8 cellular contexts compared by ENCODE assay signal in the genomic region with DNA sequence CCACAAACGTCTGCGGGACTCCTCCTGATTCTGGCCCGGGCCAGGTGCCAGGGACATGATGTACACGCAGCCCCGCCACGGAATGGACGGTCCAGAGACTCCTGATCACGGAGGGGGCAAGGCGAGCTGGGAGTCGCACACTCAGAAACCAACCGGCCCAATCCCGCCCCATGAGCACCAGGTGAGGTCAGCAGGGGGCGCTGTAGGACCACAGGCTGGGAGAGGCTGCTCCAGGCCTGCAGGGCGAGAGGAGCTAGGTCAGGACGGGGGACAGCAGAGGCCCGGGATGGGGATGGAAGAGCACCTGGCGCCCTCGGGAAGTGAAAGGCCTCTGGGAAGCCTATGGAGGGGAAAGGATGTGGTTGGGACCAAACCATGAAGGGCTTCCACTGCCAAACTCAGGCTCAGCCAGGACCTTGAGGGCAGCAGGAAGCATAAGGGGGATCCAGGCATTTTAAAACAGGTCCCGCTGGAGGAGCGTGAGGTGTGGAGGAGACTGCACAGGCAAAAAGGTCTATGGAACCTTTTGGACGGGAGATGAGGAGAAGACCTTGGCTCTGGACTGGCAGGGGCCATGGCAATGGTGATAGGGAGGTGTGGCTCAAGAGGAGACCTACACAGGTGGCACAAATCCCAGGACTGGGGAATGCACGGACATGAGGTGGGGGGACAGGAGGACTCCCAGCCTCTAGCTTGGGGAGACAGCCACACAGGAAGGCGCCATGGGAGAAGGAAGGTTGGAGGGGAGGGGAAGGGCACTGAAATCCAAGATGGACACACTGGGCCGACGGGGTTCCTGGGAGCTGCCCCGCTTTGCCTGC.
DNase-seq lines count a peak whose midpoint lies in the region; ATAC-seq, FAIRE-seq and TF ChIP-seq lines count a peak whose summit lies in the region.

No MANE protein-coding gene starts in this region.

- H3K4me3 ChIP-seq in small intestine (ENCODE audit: low read depth in 1 of 2, low read length in 2 of 2): no peak overlapping the region

- H3K27me3 Mint-ChIP-seq in T-helper 17 cell: no peaks in the 10 kb centered on the region

- no peaks in the 10 kb centered on the region for H3K36me3 ChIP-seq in small intestine (ENCODE audit: control insufficient read depth in 2 of 2, insufficient read depth in 2 of 2, low read length in 2 of 2)

- 31 to 36% (median 34%) methylated on average over 25 to 26 of the region's 26 CpGs for WGBS in small intestine, 3 donors

- H3K9me3 ChIP-seq in T-helper 17 cell (ENCODE audit: control insufficient read depth, low read length, poor library complexity, severe bottlenecking) (no peaks in the 10 kb centered on the region), small intestine (ENCODE audit: control insufficient read depth, low read depth) (no peaks in the 10 kb centered on the region)

- FAIRE-seq in H54 (lab: Jason Lieb, UNC) (no peak), small intestine (lab: Jason Lieb, UNC) (no peak)

- no peak overlapping the region for H3K27ac Mint-ChIP-seq in T-helper 17 cell

- H3K4me1 Mint-ChIP-seq in T-helper 17 cell: peaks cover 2% of the 10 kb centered on the region

- H3K4me3 Mint-ChIP-seq in T-helper 17 cell: peak overlapping the region; percentile 25

- DNase-seq in ELR (ENCODE audit: low read depth) (peak; percentile 73), H54 (ENCODE audit: insufficient read length, low spot score) (peak; percentile 81), NCI-H1092 (lab: John Stamatoyannopoulos, UW) (peak; percentile 36), T-helper 17 cell (peak; percentile 54 to 65 (median 56)), anterior cingulate cortex (lab: John Stamatoyannopoulos, UW) (peak in 54 of 58 donors; percentile 1 to 80 (median 44)), hepatic stellate cell (ENCODE audit: low spot score) (peak; percentile 82), small intestine (peak; percentile 55)

- no peak for TF ChIP-seq POLR2A in H54 (IDR thresholded peaks at IDR 0.05; ENCODE audit: low read depth, low read length)

- peak; percentile 77 for ATAC-seq in T-helper 17 cell
- ATAC-seq in HG03565 (IDR thresholded peaks at IDR 0.05; ENCODE audit: unreplicated experiment): no peak

- no peaks in the 10 kb centered on the region for H3K27me3 ChIP-seq in small intestine (ENCODE audit: control insufficient read depth in 2 of 2, insufficient read depth in 2 of 2, low read length in 2 of 2)

- no peak overlapping the region for H3K27ac ChIP-seq in small intestine (ENCODE audit: low read depth in 1 of 2, low read length in 1 of 2)

- H3K36me3 Mint-ChIP-seq in T-helper 17 cell (ENCODE audit: low read depth): no peaks in the 10 kb centered on the region

- H3K4me1 ChIP-seq in small intestine (ENCODE audit: control insufficient read depth in 2 of 2, insufficient read depth in 1 of 2, low read depth in 1 of 2, low read length in 1 of 2): no peaks in the 10 kb centered on the region
